In the genomic region with DNA sequence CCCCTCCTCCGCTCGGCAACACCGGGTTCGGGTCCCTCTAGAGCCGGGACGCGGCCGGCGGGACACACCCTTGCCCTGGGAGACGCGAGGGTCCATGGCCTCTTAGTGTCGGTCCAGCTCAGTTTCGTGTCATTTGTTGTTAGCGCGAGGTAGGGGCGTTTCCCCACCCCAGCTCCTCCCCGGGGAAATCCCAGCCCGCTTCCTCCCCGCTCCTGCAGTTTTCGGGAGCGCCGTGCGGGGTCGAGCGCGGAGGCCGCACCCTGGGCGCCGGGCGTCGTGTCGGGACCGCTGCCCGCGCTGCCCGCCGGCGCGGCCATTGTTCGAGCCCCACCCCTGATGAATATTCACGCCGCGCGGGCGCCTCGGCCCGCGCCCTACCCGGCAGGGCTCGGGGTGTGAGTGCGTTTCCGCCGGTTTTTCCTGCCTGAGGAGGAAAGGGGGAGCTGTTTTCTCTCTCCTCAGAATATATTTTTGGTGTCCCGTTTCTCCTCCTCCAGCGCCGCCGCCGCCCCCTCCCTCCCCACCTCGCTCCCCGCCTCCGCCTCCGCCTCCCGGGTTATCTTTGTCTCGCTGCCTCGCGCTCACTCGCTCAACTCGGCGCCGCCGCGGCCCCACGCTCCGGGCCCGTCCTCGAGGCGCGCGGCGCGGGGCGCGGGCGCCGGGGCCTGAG, we compare ENCODE assay signal across 8 cellular contexts. TPM values are rescaled to one million over a fixed set of nuclear protein-coding genes. Genes with fewer than 3 reads are reported as not detected.
A peak's percentile ranks its signal among the peaks of the same experiment; 100 is the strongest.
DNase-seq lines count a peak whose midpoint lies in the region; ATAC-seq and TF ChIP-seq lines count a peak whose summit lies in the region.

MAP4K4 (plus strand) TSS at position 584 of the 670 bp plus-strand sequence. CDS start 374 bp downstream, outside the sequence.

- TF ChIP-seq CTCF in GM23338 (conservative IDR thresholded peaks at IDR 0.05; ENCODE audit: low read depth in 2 of 2) (peak; percentile 9 to 10; a peak in 1 of 4 replicates), upper lobe of left lung (IDR thresholded peaks at IDR 0.05) (peak in 5 of 6 experiments; percentile 22 to 47 (median 32))

- no peak for TF ChIP-seq EP300 in upper lobe of left lung (IDR thresholded peaks at IDR 0.05)

- TF ChIP-seq POLR2A in upper lobe of left lung (IDR thresholded peaks at IDR 0.05), result peak in 3 of 4 donors; percentile 50 to 66 (median 64)

- no peaks in the 10 kb centered on the region for H3K36me3 ChIP-seq in GM23338 (ENCODE audit: insufficient read depth)
- H3K36me3 ChIP-seq in upper lobe of left lung, result no peaks in the 10 kb centered on the region

- H3K4me3 ChIP-seq in GM23338 (peak within 1 kb of the TSS; percentile 97), upper lobe of left lung (peak within 1 kb of the TSS; percentile 67 to 83 (median 72))

- peak within 1 kb of the TSS; percentile 88 for H3K4me3 Mint-ChIP-seq in GM23338

- peak within 1 kb of the TSS; percentile 90 for H3K27ac Mint-ChIP-seq in GM23338

- H3K27me3 ChIP-seq in GM23338 (ENCODE audit: insufficient read depth), result peaks cover 9% of the 10 kb centered on the region; the same call in 1 of the 2 replicates
- H3K27me3 ChIP-seq in upper lobe of left lung, result no peaks in the 10 kb centered on the region

- H3K36me3 Mint-ChIP-seq in GM23338 (ENCODE audit: low read depth), result peaks cover 10% of the 10 kb centered on the region

- H3K9me3 Mint-ChIP-seq in GM23338, result no peaks in the 10 kb centered on the region; the same call in 1 of the 3 replicates

- ATAC-seq in GM23338 (peak; percentile 80), left ventricle myocardium superior (peak; percentile 88), upper lobe of left lung (ENCODE audit: low FRiP score in 2 of 2) (peak; percentile 82 to 91)

- H2AFZ ChIP-seq in GM23338, result peak within 1 kb of the TSS; percentile 88

- H3K27me3 Mint-ChIP-seq in GM23338 (ENCODE audit: insufficient read depth, low read depth, poor library complexity), result peaks cover 6% of the 10 kb centered on the region

- 0% methylated on average over 17 to 44 of the region's 85 CpGs for WGBS in upper lobe of left lung, 2 donors

- no peaks in the 10 kb centered on the region for H3K9me2 ChIP-seq in GM23338 (ENCODE audit: insufficient read depth)

- DNase-seq in D341Med (ENCODE audit: low spot score), result peak; percentile 85
- DNase-seq in GM23338 (ENCODE audit: low spot score), result peak; percentile 83
- peak; percentile 28 for DNase-seq in NCI-H1092 (lab: John Stamatoyannopoulos, UW)
- DNase-seq in left ventricle myocardium superior, result peak; percentile 92
- peak; percentile 95 for DNase-seq in posterior vena cava (ENCODE audit: low spot score)
- peak; percentile 78 to 95 for DNase-seq in upper lobe of left lung

- H3K27ac ChIP-seq in GM23338 (ENCODE audit: low read depth), result peak within 1 kb of the TSS; percentile 91
- peak within 1 kb of the TSS; percentile 89 for H3K27ac ChIP-seq in angular gyrus (ENCODE audit: low read depth, low read length)
- H3K27ac ChIP-seq in upper lobe of left lung, result peak within 1 kb of the TSS; percentile 83 to 93 (median 88)

- H3K4me1 ChIP-seq in GM23338 (ENCODE audit: insufficient read depth) (peaks cover 36% of the 10 kb centered on the region), upper lobe of left lung (peaks cover 17 to 45% (median 29%) of the 10 kb centered on the region in 4 donors)

- H3K4me2 ChIP-seq in GM23338, result peak within 1 kb of the TSS; percentile 95

- H4K20me1 ChIP-seq in GM23338 (replicated peaks; ENCODE audit: insufficient read depth), result peaks cover 7% of the 10 kb centered on the region

- intact Hi-C loops in T-helper 2 cell treated with Interferon-gamma antibody and Interleukin-4, amounts not matched to agents 100 ng/mL and 5 ng/mL, for 36 hours (cut with micrococcal nuclease), result loop anchor here (1.0 to 10.0 kb wide), 7 partner anchors 125 to 445 kb away; partner anchors contain the start of genes CNOT11 and RNF149
- intact Hi-C loops in left ventricle myocardium superior (cut with micrococcal nuclease) (no loop called here), posterior vena cava (cut with DNase I) (loop anchor here (5.0 to 10.0 kb wide), 3 partner anchors 135 to 338 kb away; no protein-coding TSS in a partner anchor)

- no peaks in the 10 kb centered on the region for H3K9me3 ChIP-seq in upper lobe of left lung

- peaks cover 8% of the 10 kb centered on the region; the same call in 1 of the 2 replicates for H3F3A ChIP-seq in GM23338 (replicated peaks; ENCODE audit: low read depth)

- peaks cover 20% of the 10 kb centered on the region for H3K4me1 Mint-ChIP-seq in GM23338

- peaks cover 41% of the 10 kb centered on the region for H3K79me2 ChIP-seq in GM23338 (replicated peaks; ENCODE audit: insufficient read depth)

TF ChIP-seq in GM23338, 12 proteins besides CTCF, POLR2A, EP300 and RAD21:
- no peak for TF ChIP-seq NANOG (IDR thresholded peaks at IDR 0.05; ENCODE audit: borderline replicate concordance)
- peak; percentile 24; the same call in 1 of the 2 replicates for TF ChIP-seq POLR2AphosphoS5 (IDR thresholded peaks at IDR 0.05; ENCODE audit: low read depth)
TF ChIP-seq in GM23338: peak in this region for 1.

RNA-seq across cellular contexts. Expression of gene MAP4K4, which starts in this region (rescaled TPM):
- 77.2 and 99.2 TPM in 2 replicates for total RNA-seq in GM23338 (2014; rRNA removed; shearing (Covaris generic))
- polyA plus RNA-seq in GM23338 (2016; fragmentation: Nextera tagmentation; extraction: Ambion mirVana), result 32.2 and 34.6 TPM in 2 replicates
- 83.4 and 88.6 TPM in 2 replicates for total RNA-seq in T-helper 2 cell treated with Interferon-gamma antibody and Interleukin-4, amounts not matched to agents 100 ng/mL and 5 ng/mL, for 36 hours
- total RNA-seq in left ventricle myocardium superior, result 99.5 TPM
- total RNA-seq in posterior vena cava, result 10 to 100 TPM; 53.5 to 75.8 TPM
- total RNA-seq in upper lobe of left lung, result 10 to 100 TPM; 49.8 to 88.0 (median 56.4) TPM

Comparison
In these comparisons a context has a peak if more than half of its experiments do, and no peak if none do; other contexts are left out.
1. Peak in every context shown above with its lines: DNase-seq, ATAC-seq, H3K4me3 ChIP-seq and H3K27ac ChIP-seq.
2. DNase-seq: peak in every context shown above with its lines; median percentile 95 in posterior vena cava; 92 in left ventricle myocardium superior; 86 in upper lobe of left lung; 85 in D341Med; 83 in GM23338; 28 in NCI-H1092.